1 cellular context compared by ENCODE assay signal in the genomic region with DNA sequence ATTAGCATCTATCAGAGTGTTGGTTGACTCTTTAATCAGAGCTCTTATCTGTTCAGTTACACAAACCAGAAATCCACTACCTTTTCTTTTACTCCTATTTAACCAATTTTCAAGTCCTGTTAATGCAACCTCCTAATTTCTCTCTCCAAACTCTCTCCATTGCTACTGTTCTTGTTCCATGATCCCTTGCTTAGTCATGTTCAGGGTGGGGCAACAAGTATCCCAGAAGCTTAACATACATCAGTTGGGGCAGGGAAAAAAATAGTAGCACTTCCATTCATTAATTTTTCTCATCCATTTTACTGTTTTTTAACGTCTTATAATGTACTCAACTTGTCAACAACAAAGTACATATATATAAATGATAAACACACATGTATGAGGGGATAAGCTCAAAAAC.
TF ChIP-seq lines count a peak whose summit lies in the region.

No MANE protein-coding gene starts in this region.

TF ChIP-seq in HepG2, 621 proteins besides CTCF, POLR2A, EP300 and RAD21 (continued from another document):
- TF ChIP-seq, protein P1, sequence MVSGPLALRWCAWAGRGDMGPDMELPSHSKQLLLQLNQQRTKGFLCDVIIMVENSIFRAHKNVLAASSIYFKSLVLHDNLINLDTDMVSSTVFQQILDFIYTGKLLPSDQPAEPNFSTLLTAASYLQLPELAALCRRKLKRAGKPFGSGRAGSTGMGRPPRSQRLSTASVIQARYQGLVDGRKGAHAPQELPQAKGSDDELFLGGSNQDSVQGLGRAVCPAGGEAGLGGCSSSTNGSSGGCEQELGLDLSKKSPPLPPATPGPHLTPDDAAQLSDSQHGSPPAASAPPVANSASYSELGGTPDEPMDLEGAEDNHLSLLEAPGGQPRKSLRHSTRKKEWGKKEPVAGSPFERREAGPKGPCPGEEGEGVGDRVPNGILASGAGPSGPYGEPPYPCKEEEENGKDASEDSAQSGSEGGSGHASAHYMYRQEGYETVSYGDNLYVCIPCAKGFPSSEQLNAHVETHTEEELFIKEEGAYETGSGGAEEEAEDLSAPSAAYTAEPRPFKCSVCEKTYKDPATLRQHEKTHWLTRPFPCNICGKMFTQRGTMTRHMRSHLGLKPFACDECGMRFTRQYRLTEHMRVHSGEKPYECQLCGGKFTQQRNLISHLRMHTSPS (CRISPR knock-in tag; IDR thresholded peaks at IDR 0.05; ENCODE audit: low read depth): no peak
- TF ChIP-seq HNRNPK (IDR thresholded peaks at IDR 0.05; ENCODE audit: low read depth, low read length, poor library complexity, severe bottlenecking) (no peak), KLF11 (CRISPR knock-in tag; IDR thresholded peaks at IDR 0.05) (no peak), ZNF605 (CRISPR knock-in tag; IDR thresholded peaks at IDR 0.05) (no peak), ZFP36L1 (CRISPR knock-in tag; IDR thresholded peaks at IDR 0.05) (no peak), ZMAT3 (CRISPR knock-in tag; conservative IDR thresholded peaks at IDR 0.05) (no peak), TGIF2 (CRISPR knock-in tag; IDR thresholded peaks at IDR 0.05) (no peak), TAF15 (IDR thresholded peaks at IDR 0.05; ENCODE audit: low read depth, low read length, poor library complexity, severe bottlenecking) (no peak)
- TF ChIP-seq, protein P2, sequence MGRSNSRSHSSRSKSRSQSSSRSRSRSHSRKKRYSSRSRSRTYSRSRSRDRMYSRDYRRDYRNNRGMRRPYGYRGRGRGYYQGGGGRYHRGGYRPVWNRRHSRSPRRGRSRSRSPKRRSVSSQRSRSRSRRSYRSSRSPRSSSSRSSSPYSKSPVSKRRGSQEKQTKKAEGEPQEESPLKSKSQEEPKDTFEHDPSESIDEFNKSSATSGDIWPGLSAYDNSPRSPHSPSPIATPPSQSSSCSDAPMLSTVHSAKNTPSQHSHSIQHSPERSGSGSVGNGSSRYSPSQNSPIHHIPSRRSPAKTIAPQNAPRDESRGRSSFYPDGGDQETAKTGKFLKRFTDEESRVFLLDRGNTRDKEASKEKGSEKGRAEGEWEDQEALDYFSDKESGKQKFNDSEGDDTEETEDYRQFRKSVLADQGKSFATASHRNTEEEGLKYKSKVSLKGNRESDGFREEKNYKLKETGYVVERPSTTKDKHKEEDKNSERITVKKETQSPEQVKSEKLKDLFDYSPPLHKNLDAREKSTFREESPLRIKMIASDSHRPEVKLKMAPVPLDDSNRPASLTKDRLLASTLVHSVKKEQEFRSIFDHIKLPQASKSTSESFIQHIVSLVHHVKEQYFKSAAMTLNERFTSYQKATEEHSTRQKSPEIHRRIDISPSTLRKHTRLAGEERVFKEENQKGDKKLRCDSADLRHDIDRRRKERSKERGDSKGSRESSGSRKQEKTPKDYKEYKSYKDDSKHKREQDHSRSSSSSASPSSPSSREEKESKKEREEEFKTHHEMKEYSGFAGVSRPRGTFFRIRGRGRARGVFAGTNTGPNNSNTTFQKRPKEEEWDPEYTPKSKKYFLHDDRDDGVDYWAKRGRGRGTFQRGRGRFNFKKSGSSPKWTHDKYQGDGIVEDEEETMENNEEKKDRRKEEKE (IDR thresholded peaks at IDR 0.05): no peak
